14 cellular contexts compared by ENCODE assay signal in the genomic region with DNA sequence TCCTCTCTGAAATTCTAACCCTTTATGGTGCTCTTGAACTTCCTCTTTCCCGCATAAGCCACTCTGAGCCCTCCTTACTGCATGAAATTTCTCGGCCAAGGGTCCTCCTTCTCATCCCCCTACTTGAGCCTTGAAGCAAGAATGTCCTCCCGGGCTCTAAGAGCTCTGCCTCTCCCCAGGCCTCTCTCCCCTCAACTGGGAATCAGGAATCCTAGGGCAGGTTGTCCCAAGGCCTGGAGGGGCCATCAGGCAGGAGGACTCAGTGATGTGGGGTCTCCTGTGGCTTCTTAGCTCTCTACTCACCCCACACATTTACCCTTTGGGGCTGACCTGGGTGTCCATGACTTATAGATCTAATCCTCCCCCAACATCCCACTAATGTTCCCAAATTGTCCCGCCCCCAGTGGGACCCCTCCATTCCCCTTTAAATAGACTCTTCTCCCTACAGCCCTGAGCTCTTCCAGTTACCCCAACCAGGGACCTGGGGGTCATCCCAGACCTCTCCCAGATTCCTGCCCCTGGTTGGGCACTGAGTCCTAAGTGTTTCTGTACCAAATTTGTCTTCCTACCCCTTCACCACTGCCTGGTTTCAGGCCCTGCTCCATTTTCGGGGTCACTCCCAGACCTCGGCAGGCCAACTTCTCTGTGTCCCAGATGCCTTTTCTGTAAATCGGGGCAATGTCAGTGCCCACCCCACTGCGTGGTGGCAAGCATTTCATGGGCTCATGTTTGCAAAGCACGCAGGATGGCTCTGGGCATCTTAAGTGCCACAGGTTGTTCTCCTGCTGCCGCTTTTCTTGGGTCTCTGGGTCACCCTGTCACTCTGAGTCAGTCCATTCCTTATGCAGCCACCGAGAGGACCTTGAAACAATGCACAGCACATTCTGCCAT.
DNase-seq lines count a peak whose midpoint lies in the region; ATAC-seq, FAIRE-seq and TF ChIP-seq lines count a peak whose summit lies in the region.
"Had no signal": no experiment of that assay in that cellular context is flagged by ENCODE, and none has a peak within 500 bp of the region (broad histone marks: within the 10 kb centered on the region; RNA-seq: fewer than 3 reads in every experiment).

No MANE protein-coding gene starts in this region.

- ATAC-seq in A549 (peak in 1 of 2 experiments; percentile 37; a peak in 3 of 6 replicates), PC-3 (peak; percentile 4; the same call in 1 of the 2 replicates), psoas muscle (no peak)
- ATAC-seq: activated CD8-positive, alpha-beta T cell treated with anti-CD3 and anti-CD28 coated beads for 36 hours; GM12878 had no signal

- no peaks in the 10 kb centered on the region for H4K20me1 ChIP-seq in PC-3 (ENCODE audit: low read length)

- peaks cover 33% of the 10 kb centered on the region for H3K4me1 ChIP-seq in A549
- peaks cover 18% of the 10 kb centered on the region for H3K4me1 ChIP-seq in PC-3 (ENCODE audit: insufficient read depth, low read length)
- H3K4me1 ChIP-seq in esophagus muscularis mucosa, result peaks cover 37 to 81% (median 78%) of the 10 kb centered on the region in 4 donors
- peaks cover 6% of the 10 kb centered on the region for H3K4me1 ChIP-seq in psoas muscle

- H3K79me2 ChIP-seq in PC-3 (ENCODE audit: low read length), result no peaks in the 10 kb centered on the region

- H3K36me3 ChIP-seq in PC-3 (ENCODE audit: low read depth, low read length) (no peaks in the 10 kb centered on the region), esophagus muscularis mucosa (no peaks in the 10 kb centered on the region), psoas muscle (ENCODE audit: insufficient read depth in 1 of 2, low read depth in 1 of 2) (no peaks in the 10 kb centered on the region)
- H3K36me3 ChIP-seq: spleen had no signal

- H3K9me3 ChIP-seq in A549, result peaks cover 5% of the 10 kb centered on the region
- no peaks in the 10 kb centered on the region for H3K9me3 ChIP-seq in PC-3 (ENCODE audit: low read length)
- H3K9me3 ChIP-seq in esophagus muscularis mucosa, result no peaks in the 10 kb centered on the region
- H3K9me3 ChIP-seq in psoas muscle, result no peaks in the 10 kb centered on the region

- peak overlapping the region; percentile 69 for H3K4me2 ChIP-seq in A549
- peak overlapping the region; percentile 77; the same call in 1 of the 2 replicates for H3K4me2 ChIP-seq in PC-3 (ENCODE audit: low read length)

- no peak for TF ChIP-seq POLR2A in A549 (IDR thresholded peaks at IDR 0.05; ENCODE audit: low read length)
- TF ChIP-seq POLR2A in esophagus muscularis mucosa (IDR thresholded peaks at IDR 0.05; ENCODE audit: low read depth), result no peak

- intact Hi-C loops in PC-3 (cut with micrococcal nuclease), result loop anchor here (1.0 to 10.0 kb wide), 3 partner anchors 37 to 187 kb away; no protein-coding TSS in a partner anchor
- intact Hi-C loops in esophagus muscularis mucosa (cut with DNase I), result loop anchor here (2.0 to 5.0 kb wide), 2 partner anchors 131 to 189 kb away; no protein-coding TSS in a partner anchor
- intact Hi-C loops in psoas muscle (cut with DNase I), result loop anchor here (10.0 kb wide), 1 partner anchor 223 kb away; no protein-coding TSS in a partner anchor

- H3F3A ChIP-seq in PC-3 (ENCODE audit: low read length, unreplicated experiment), result no peaks in the 10 kb centered on the region

- no peak for TF ChIP-seq EP300 in A549 (IDR thresholded peaks at IDR 0.05)
- TF ChIP-seq EP300 in esophagus muscularis mucosa (IDR thresholded peaks at IDR 0.05), result no peak

- no TSS peak for BruUV-seq in PC-3 (replicated peaks; lab: Mats Ljungman, UMichigan)

- DNase-seq in A549 (ENCODE audit: low read depth in 1 of 2, low spot score in 1 of 2) (no peak), PC-3 (no peak), esophagus muscularis mucosa (ENCODE audit: extremely low spot score) (peak; percentile 84), psoas muscle (no peak), AG08396 (ENCODE audit: low spot score) (no peak), COLO829 (ENCODE audit: low spot score) (no peak), globus pallidus (ENCODE audit: low spot score) (no peak), GM19240 (ENCODE audit: insufficient read length, low spot score) (no peak)
- DNase-seq: activated CD8-positive, alpha-beta T cell treated with anti-CD3 and anti-CD28 coated beads for 36 hours; NCI-H1436 treated with DMSO at 0.1 percent for 48 hours; NCI-H526; RPMI8226; spleen had no signal

- no peak for TF ChIP-seq RAD21 in A549 (conservative IDR thresholded peaks at IDR 0.05 in 1 of 2, IDR thresholded peaks at IDR 0.05 in 1 of 2)

- no peak for FAIRE-seq in A549 (lab: Jason Lieb, UNC)
- FAIRE-seq: GM12878 had no signal

- H2AFZ ChIP-seq in PC-3 (ENCODE audit: low read length), result peak overlapping the region; percentile 77; the same call in 1 of the 2 replicates

- H3K27ac ChIP-seq in A549 (peak overlapping the region; percentile 88 to 94), PC-3 (ENCODE audit: low read length) (no peak overlapping the region), esophagus muscularis mucosa (replicated peaks in 1 of 4) (peak overlapping the region; percentile 87 to 91 (median 89)), psoas muscle (peak overlapping the region; percentile 44)

- H3K4me3 ChIP-seq in A549, result no peak overlapping the region
- no peak overlapping the region for H3K4me3 ChIP-seq in PC-3 (ENCODE audit: low read length)
- no peak overlapping the region for H3K4me3 ChIP-seq in esophagus muscularis mucosa
- H3K4me3 ChIP-seq in psoas muscle, result no peak overlapping the region
- H3K4me3 ChIP-seq: GM12878, spleen had no signal

- H3K27me3 ChIP-seq in PC-3 (ENCODE audit: low read length) (no peaks in the 10 kb centered on the region), esophagus muscularis mucosa (no peaks in the 10 kb centered on the region), psoas muscle (ENCODE audit: insufficient read depth in 3 of 3, low read length in 2 of 3) (no peaks in the 10 kb centered on the region)

- 77% methylated on average over 11 of the region's 11 CpGs for WGBS in A549 (ENCODE audit: missing lambda C conversion rate)
- 85% methylated on average over 11 of the region's 11 CpGs for WGBS in esophagus muscularis mucosa
- 86 to 91% (median 87%) methylated on average over 11 of the region's 11 CpGs for WGBS in psoas muscle, 3 donors

- no peaks in the 10 kb centered on the region for H3K9me2 ChIP-seq in PC-3 (replicated peaks; ENCODE audit: low read length)

- CTCF ChIA-PET in A549 (lab: Yijun Ruan, JAX) (interaction anchor here (0.8 to 1.2 kb wide), 2 partner anchors 14 to 227 kb away, joined by 3 read pairs; no protein-coding TSS in a partner anchor), PC-3 (lab: Charles Lee) (interaction anchor here (0.5 kb wide), 1 partner anchor 37 kb away, joined by 4 read pairs; no protein-coding TSS in a partner anchor)

- H3K9ac ChIP-seq in PC-3 (ENCODE audit: low read length), result no peak overlapping the region

- POLR2A ChIA-PET in A549 (lab: Yijun Ruan, JAX) (no interaction called here), PC-3 (lab: Charles Lee; ENCODE audit: unreplicated experiment) (interaction anchor here (0.7 to 1.0 kb wide), 2 partner anchors 68 to 87 kb away, joined by 3 to 5 read pairs; no protein-coding TSS in a partner anchor)

- no peak for TF ChIP-seq CTCF in A549 (IDR thresholded peaks at IDR 0.05)
- no peak for TF ChIP-seq CTCF in PC-3 (conservative IDR thresholded peaks at IDR 0.05; ENCODE audit: low read depth, low read length)
- no peak for TF ChIP-seq CTCF in esophagus muscularis mucosa (IDR thresholded peaks at IDR 0.05)
- TF ChIP-seq CTCF in psoas muscle (IDR thresholded peaks at IDR 0.05), result no peak

TF ChIP-seq in A549, 52 proteins besides CTCF, POLR2A, EP300 and RAD21:
- TF ChIP-seq CBX2 (IDR thresholded peaks at IDR 0.05; ENCODE audit: borderline replicate concordance, low read depth), result no peak
- TF ChIP-seq, protein P1, sequence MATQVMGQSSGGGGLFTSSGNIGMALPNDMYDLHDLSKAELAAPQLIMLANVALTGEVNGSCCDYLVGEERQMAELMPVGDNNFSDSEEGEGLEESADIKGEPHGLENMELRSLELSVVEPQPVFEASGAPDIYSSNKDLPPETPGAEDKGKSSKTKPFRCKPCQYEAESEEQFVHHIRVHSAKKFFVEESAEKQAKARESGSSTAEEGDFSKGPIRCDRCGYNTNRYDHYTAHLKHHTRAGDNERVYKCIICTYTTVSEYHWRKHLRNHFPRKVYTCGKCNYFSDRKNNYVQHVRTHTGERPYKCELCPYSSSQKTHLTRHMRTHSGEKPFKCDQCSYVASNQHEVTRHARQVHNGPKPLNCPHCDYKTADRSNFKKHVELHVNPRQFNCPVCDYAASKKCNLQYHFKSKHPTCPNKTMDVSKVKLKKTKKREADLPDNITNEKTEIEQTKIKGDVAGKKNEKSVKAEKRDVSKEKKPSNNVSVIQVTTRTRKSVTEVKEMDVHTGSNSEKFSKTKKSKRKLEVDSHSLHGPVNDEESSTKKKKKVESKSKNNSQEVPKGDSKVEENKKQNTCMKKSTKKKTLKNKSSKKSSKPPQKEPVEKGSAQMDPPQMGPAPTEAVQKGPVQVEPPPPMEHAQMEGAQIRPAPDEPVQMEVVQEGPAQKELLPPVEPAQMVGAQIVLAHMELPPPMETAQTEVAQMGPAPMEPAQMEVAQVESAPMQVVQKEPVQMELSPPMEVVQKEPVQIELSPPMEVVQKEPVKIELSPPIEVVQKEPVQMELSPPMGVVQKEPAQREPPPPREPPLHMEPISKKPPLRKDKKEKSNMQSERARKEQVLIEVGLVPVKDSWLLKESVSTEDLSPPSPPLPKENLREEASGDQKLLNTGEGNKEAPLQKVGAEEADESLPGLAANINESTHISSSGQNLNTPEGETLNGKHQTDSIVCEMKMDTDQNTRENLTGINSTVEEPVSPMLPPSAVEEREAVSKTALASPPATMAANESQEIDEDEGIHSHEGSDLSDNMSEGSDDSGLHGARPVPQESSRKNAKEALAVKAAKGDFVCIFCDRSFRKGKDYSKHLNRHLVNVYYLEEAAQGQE (IDR thresholded peaks at IDR 0.05), result no peak
- TF ChIP-seq FOXS1 (CRISPR knock-in tag; IDR thresholded peaks at IDR 0.05), result no peak
- no peak for TF ChIP-seq RARB (CRISPR knock-in tag; IDR thresholded peaks at IDR 0.05)
